In the genomic region with DNA sequence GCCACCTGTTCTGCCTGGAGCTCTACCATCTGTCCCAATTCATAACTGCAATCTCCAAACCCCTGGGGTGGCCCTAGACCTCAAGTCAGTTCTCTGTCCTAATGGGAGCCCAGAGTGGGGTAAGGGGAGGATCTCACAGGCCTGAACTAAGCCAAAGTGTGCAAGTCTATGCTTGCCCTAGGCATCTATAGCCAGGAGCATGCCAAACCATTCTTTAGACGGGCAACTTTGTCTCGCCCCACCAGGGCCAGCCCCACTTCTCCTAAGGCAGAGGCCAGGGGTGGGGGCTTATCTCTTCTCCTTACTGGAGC, we compare ENCODE assay signal across 9 cellular contexts. TPM values are rescaled to one million over a fixed set of nuclear protein-coding genes. Genes with fewer than 3 reads are reported as not detected.
DNase-seq lines count a peak whose midpoint lies in the region; ATAC-seq and TF ChIP-seq lines count a peak whose summit lies in the region.
"Had no signal": no experiment of that assay in that cellular context is flagged by ENCODE, and none has a peak within 500 bp of the region (broad histone marks: within the 10 kb centered on the region; RNA-seq: fewer than 3 reads in every experiment).

No MANE protein-coding gene starts in this region.

- no peak overlapping the region for H3K27ac Mint-ChIP-seq in stimulated activated naive CD8-positive, alpha-beta T cell treated with anti-CD3 and anti-CD28 coated beads, Interleukin-15, amount 100 ng/mL, for 72 hours
- H3K27ac Mint-ChIP-seq in brain, result peak overlapping the region in 3 of 5 experiments; percentile 28 to 95 (median 92)

- no peak overlapping the region for H3K4me3 Mint-ChIP-seq in stimulated activated naive CD8-positive, alpha-beta T cell treated with anti-CD3 and anti-CD28 coated beads, Interleukin-15, amount 100 ng/mL, for 72 hours
- no peak overlapping the region for H3K4me3 Mint-ChIP-seq in brain

- H3K27me3 Mint-ChIP-seq in stimulated activated naive CD8-positive, alpha-beta T cell treated with anti-CD3 and anti-CD28 coated beads, Interleukin-15, amount 100 ng/mL, for 72 hours, result peaks cover 47% of the 10 kb centered on the region
- peaks cover 15% of the 10 kb centered on the region for H3K27me3 Mint-ChIP-seq in brain

- TF ChIP-seq CTCF in brain (conservative IDR thresholded peaks at IDR 0.05), result peak in 1 of 2 experiments; percentile 50

- H3K36me3 Mint-ChIP-seq in brain, result no peaks in the 10 kb centered on the region

- ATAC-seq in stimulated activated naive CD8-positive, alpha-beta T cell treated with anti-CD3 and anti-CD28 coated beads, Interleukin-15, amount 100 ng/mL, for 72 hours, result peak; percentile 11
- ATAC-seq in stimulated activated naive CD8-positive, alpha-beta T cell treated with anti-CD3 and anti-CD28 coated beads, Interleukin-15, Interleukin-2, amounts not matched to agents 100 U/mL and 50 U/mL, for 24 hours, result no peak
- ATAC-seq in HG03342 (IDR thresholded peaks at IDR 0.05; ENCODE audit: unreplicated experiment) (peak; percentile 17), HG03457 (IDR thresholded peaks at IDR 0.05; ENCODE audit: unreplicated experiment) (no peak)

- no peaks in the 10 kb centered on the region for H3K9me3 Mint-ChIP-seq in stimulated activated naive CD8-positive, alpha-beta T cell treated with anti-CD3 and anti-CD28 coated beads, Interleukin-15, amount 100 ng/mL, for 72 hours
- H3K9me3 Mint-ChIP-seq in brain, result peaks cover 0 to 5% (median 0%) of the 10 kb centered on the region in 5 experiments

- peaks cover 37% of the 10 kb centered on the region for H3K4me1 Mint-ChIP-seq in stimulated activated naive CD8-positive, alpha-beta T cell treated with anti-CD3 and anti-CD28 coated beads, Interleukin-15, amount 100 ng/mL, for 72 hours
- H3K4me1 Mint-ChIP-seq in brain, result peaks cover 52% of the 10 kb centered on the region

- no peak for DNase-seq in stimulated activated naive CD8-positive, alpha-beta T cell treated with anti-CD3 and anti-CD28 coated beads, Interleukin-15, amount 100 ng/mL, for 72 hours
- no peak for DNase-seq in stimulated activated naive CD8-positive, alpha-beta T cell treated with anti-CD3 and anti-CD28 coated beads, Interleukin-15, Interleukin-2, amounts not matched to agents 100 U/mL and 50 U/mL, for 24 hours
- DNase-seq in EL (no peak), DMS79 treated with DMSO at 0.1 percent for 48 hours (lab: John Stamatoyannopoulos, UW) (no peak), kidney tubule cell (ENCODE audit: low spot score) (no peak)

RNA-seq across cellular contexts. Expression of gene ACSL6, which starts 3.3 kb away (rescaled TPM):
- polyA plus RNA-seq in brain (ENCODE audit: insufficient read depth, low read depth, low replicate concordance), result 4.8 TPM

RNA-seq across cellular contexts. Expression of gene IL3, which starts 52.3 kb away (rescaled TPM):
- not detected for polyA plus RNA-seq in brain (ENCODE audit: insufficient read depth, low read depth, low replicate concordance)
- polyA plus RNA-seq: small intestine had no signal

Comparison
In these comparisons a context has a peak if more than half of its experiments do, and no peak if none do; other contexts are left out.
1. ATAC-seq: peak in stimulated activated naive CD8-positive, alpha-beta T cell treated with anti-CD3 and anti-CD28 coated beads, Interleukin-15, amount 100 ng/mL, for 72 hours (single experiment) and HG03342 (single experiment); none in stimulated activated naive CD8-positive, alpha-beta T cell treated with anti-CD3 and anti-CD28 coated beads, Interleukin-15, Interleukin-2, amounts not matched to agents 100 U/mL and 50 U/mL, for 24 hours (single experiment) and HG03457 (single experiment).
2. H3K27ac Mint-ChIP-seq: peak in brain (3 of 5); none in stimulated activated naive CD8-positive, alpha-beta T cell treated with anti-CD3 and anti-CD28 coated beads, Interleukin-15, amount 100 ng/mL, for 72 hours (0 of 2).